Comparison of ENCODE assay signal across 18 cellular contexts in genomic region chr2:27184115-27184514, GRCh38. TPM values are rescaled to one million over a fixed set of nuclear protein-coding genes. Genes with fewer than 3 reads are reported as not detected.
DNase-seq lines count a peak whose midpoint lies in the region; ATAC-seq and TF ChIP-seq lines count a peak whose summit lies in the region.
"Had no signal": no experiment of that assay in that cellular context is flagged by ENCODE, and none has a peak within 500 bp of the region (broad histone marks: within the 10 kb centered on the region; RNA-seq: fewer than 3 reads in every experiment).

No MANE protein-coding gene starts in this region.

- peak; percentile 43 to 57 (median 48) for ATAC-seq in psoas muscle
- no peak for ATAC-seq in gastroesophageal sphincter

- no peak for TF ChIP-seq EP300 in gastroesophageal sphincter (IDR thresholded peaks at IDR 0.05)

- H3K27ac ChIP-seq in OCI-LY7 (ENCODE audit: low read depth, low read length, poor library complexity, severe bottlenecking) = no peak overlapping the region
- peak overlapping the region; percentile 77 for H3K27ac ChIP-seq in psoas muscle
- H3K27ac ChIP-seq in gastroesophageal sphincter = peak overlapping the region in 2 of 4 donors; percentile 59 to 70
- H3K27ac ChIP-seq: epithelial cell of prostate had no signal

- no peak for TF ChIP-seq POLR2A in gastroesophageal sphincter (IDR thresholded peaks at IDR 0.05)

- peaks cover 32% of the 10 kb centered on the region for H3K4me1 ChIP-seq in OCI-LY7 (ENCODE audit: insufficient read depth, low read length, poor library complexity, severe bottlenecking)
- H3K4me1 ChIP-seq in psoas muscle = peaks cover 31% of the 10 kb centered on the region
- peaks cover 0 to 14% (median 0%) of the 10 kb centered on the region in 3 donors for H3K4me1 ChIP-seq in gastroesophageal sphincter

- intact Hi-C loops in OCI-LY7 (cut with micrococcal nuclease; ENCODE audit: unreplicated experiment) = no loop called here
- intact Hi-C loops in psoas muscle (cut with DNase I) = no loop called here

- no peak overlapping the region for H3K4me3 ChIP-seq in OCI-LY7 (ENCODE audit: low read depth, low read length, poor library complexity, severe bottlenecking)
- no peak overlapping the region for H3K4me3 ChIP-seq in foreskin fibroblast (ENCODE audit: low read depth in 1 of 2, low read length in 2 of 2)
- no peak overlapping the region for H3K4me3 ChIP-seq in psoas muscle
- H3K4me3 ChIP-seq in gastroesophageal sphincter = no peak overlapping the region

- H2AFZ ChIP-seq in OCI-LY7 (ENCODE audit: low read length) = peak overlapping the region; percentile 7; the same call in 1 of the 2 replicates

- DNase-seq in EH (ENCODE audit: low read depth) (peak; percentile 47), OCI-LY7 (ENCODE audit: low spot score) (no peak), foreskin fibroblast (peak; percentile 23 to 54), psoas muscle (peak in 1 of 2 donors; percentile 47), RKO (ENCODE audit: low spot score) (no peak), A172 (ENCODE audit: low spot score) (no peak)
- no peak for DNase-seq in stimulated activated CD4-positive, alpha-beta T cell treated with anti-CD3 and anti-CD28 coated beads, Interleukin-1b, Interleukin-23, amount 100 ng/mL, for 48 hours
- DNase-seq: activated CD4-positive, alpha-beta T cell treated with anti-CD3 and anti-CD28 coated beads, Interleukin-2, amount 10 ng/mL, durations not matched to agents 7 days and 5 days; activated T-cell treated with anti-CD3 and anti-CD28 coated beads, Interleukin-2, amount 50 U/mL, for 24 hours; Caco-2; cortex of kidney; NCI-H1930; NCI-H69; stimulated activated naive CD4-positive, alpha-beta T cell; T-helper 9 cell had no signal

- TF ChIP-seq CTCF in OCI-LY7 (conservative IDR thresholded peaks at IDR 0.05; ENCODE audit: low read length) (no peak), foreskin fibroblast (IDR thresholded peaks at IDR 0.05; ENCODE audit: low read depth, low read length) (no peak), psoas muscle (IDR thresholded peaks at IDR 0.05) (no peak), gastroesophageal sphincter (IDR thresholded peaks at IDR 0.05) (no peak)

- H4K20me1 ChIP-seq in OCI-LY7 (ENCODE audit: insufficient read depth, low read length) = no peaks in the 10 kb centered on the region

- H3K4me2 ChIP-seq in OCI-LY7 (ENCODE audit: low read length) = no peak overlapping the region

- POLR2A ChIA-PET in OCI-LY7 (lab: Charles Lee) = no interaction called here

- no peaks in the 10 kb centered on the region for H3K9me2 ChIP-seq in OCI-LY7 (ENCODE audit: insufficient read depth, low read length)

- H3K36me3 ChIP-seq in OCI-LY7 (ENCODE audit: insufficient read depth, low read length) = no peaks in the 10 kb centered on the region
- H3K36me3 ChIP-seq in psoas muscle (ENCODE audit: insufficient read depth in 1 of 2, low read depth in 1 of 2) = no peaks in the 10 kb centered on the region
- no peaks in the 10 kb centered on the region for H3K36me3 ChIP-seq in gastroesophageal sphincter

- no peaks in the 10 kb centered on the region for H3K27me3 ChIP-seq in psoas muscle (ENCODE audit: insufficient read depth in 3 of 3, low read length in 2 of 3)
- H3K27me3 ChIP-seq in gastroesophageal sphincter = peaks cover 21% of the 10 kb centered on the region

- H3K79me2 ChIP-seq in OCI-LY7 (ENCODE audit: insufficient read depth, low read depth, low read length) = no peaks in the 10 kb centered on the region

- CTCF ChIA-PET in OCI-LY7 (lab: Charles Lee; ENCODE audit: unreplicated experiment) = no interaction called here

- no TSS peak for BruUV-seq in OCI-LY7 (replicated peaks; lab: Mats Ljungman, UMichigan)

- H3K9me3 ChIP-seq in OCI-LY7 (ENCODE audit: low read length) (no peaks in the 10 kb centered on the region), psoas muscle (no peaks in the 10 kb centered on the region), gastroesophageal sphincter (no peaks in the 10 kb centered on the region)
- H3K9me3 ChIP-seq: Caco-2 had no signal

- WGBS in psoas muscle, 3 donors = 57 to 62% (median 59%) methylated on average over 4 of the region's 4 CpGs
- WGBS in gastroesophageal sphincter (ENCODE audit: low coverage in 1 of 2), 2 donors = 68 to 71% methylated on average over 3 to 4 of the region's 4 CpGs

RNA-seq across cellular contexts. Expression of gene ATRAID, which starts 27.7 kb away (rescaled TPM):
- total RNA-seq in OCI-LY7 (2014; rRNA removed; shearing (Covaris generic)) = 75.4 and 93.3 TPM in 2 replicates
- total RNA-seq in OCI-LY7 (2022) (92.7 and 92.8 TPM in 2 replicates), psoas muscle (100 to 1,000 TPM in 2 of 4 donors, 10 to 100 TPM in 2; 87.1 to 113 (median 98.2) TPM), gastroesophageal sphincter (100 to 1,000 TPM; 124 to 147 (median 129) TPM)
- polyA plus RNA-seq in psoas muscle = 100 to 1,000 TPM in 2 of 3 donors, 10 to 100 TPM in 1; 89.3 to 188 (median 136) TPM
- total RNA-seq in A172 (2014; rRNA removed; shearing (Covaris generic)) = 191 and 231 TPM in 2 replicates

RNA-seq across cellular contexts. Expression of gene SLC5A6, which starts 28.0 kb away (rescaled TPM):
- 50.1 and 55.5 TPM in 2 replicates for total RNA-seq in OCI-LY7 (2014; rRNA removed; shearing (Covaris generic))
- total RNA-seq in OCI-LY7 (2022) (47.9 and 60.1 TPM in 2 replicates), psoas muscle (10 to 100 TPM; 16.8 to 64.2 (median 21.1) TPM), gastroesophageal sphincter (10 to 100 TPM in 3 of 4 donors, 1 to 10 TPM in 1; 8.3 to 16.8 (median 13.5) TPM)
- 10 to 100 TPM; 21.1 to 47.0 (median 24.9) TPM for polyA plus RNA-seq in psoas muscle
- total RNA-seq in A172 (2014; rRNA removed; shearing (Covaris generic)) = 41.8 and 67.4 TPM in 2 replicates

RNA-seq across cellular contexts. Expression of gene CAD, which starts 33.1 kb away (rescaled TPM):
- total RNA-seq in OCI-LY7 (2014; rRNA removed; shearing (Covaris generic)) = 118 and 132 TPM in 2 replicates
- total RNA-seq in OCI-LY7 (2022) (166 and 173 TPM in 2 replicates), psoas muscle (1 to 10 TPM; 7.8 to 8.6 (median 8.2) TPM), gastroesophageal sphincter (10 to 100 TPM; 12.1 to 23.3 (median 16.3) TPM)
- 10 to 100 TPM in 1 of 3 donors, 1 to 10 TPM in 2; 5.9 to 13.6 (median 7.3) TPM for polyA plus RNA-seq in psoas muscle
- 27.5 and 30.9 TPM in 2 replicates for total RNA-seq in A172 (2014; rRNA removed; shearing (Covaris generic))

RNA-seq across cellular contexts. Expression of gene TCF23, which starts 35.3 kb away (rescaled TPM):
- not detected in 2 replicates for total RNA-seq in OCI-LY7 (2014; rRNA removed; shearing (Covaris generic))
- total RNA-seq in OCI-LY7 (2022) = 0.25 TPM in 1 of 2 replicates, not detected in the other
- total RNA-seq in psoas muscle = under 1 TPM in 2 of 4 donors, not detected in 2; 0.20 to 0.63 TPM
- polyA plus RNA-seq in psoas muscle = under 1 TPM in 2 of 3 donors, not detected in 1; 0.05 to 0.06 TPM
- total RNA-seq in gastroesophageal sphincter = under 1 TPM in 1 of 4 donors, not detected in 3; 0.13 TPM
- not detected in 2 replicates for total RNA-seq in A172 (2014; rRNA removed; shearing (Covaris generic))
- total RNA-seq: activated CD4-positive, alpha-beta T cell treated with anti-CD3 and anti-CD28 coated beads, Interleukin-2, amount 10 ng/mL, durations not matched to agents 7 days and 5 days; Caco-2; H1 had no signal

RNA-seq across cellular contexts. Expression of gene PRR30, which starts 44.9 kb away (rescaled TPM):
- total RNA-seq in OCI-LY7 (2014; rRNA removed; shearing (Covaris generic)) = not detected in 2 replicates
- total RNA-seq in OCI-LY7 (2022) = not detected in 2 replicates
- not detected for total RNA-seq in psoas muscle
- polyA plus RNA-seq in psoas muscle = not detected
- not detected for total RNA-seq in gastroesophageal sphincter
- total RNA-seq in A172 (2014; rRNA removed; shearing (Covaris generic)) = not detected in 2 replicates
- total RNA-seq: activated CD4-positive, alpha-beta T cell treated with anti-CD3 and anti-CD28 coated beads, Interleukin-2, amount 10 ng/mL, durations not matched to agents 7 days and 5 days; Caco-2; H1 had no signal
- polyA plus RNA-seq: H1 had no signal

Comparison
In these comparisons a context has a peak if more than half of its experiments do, and no peak if none do; other contexts are left out.
1. DNase-seq: peak in EH (single experiment) and foreskin fibroblast (2 of 2); none in OCI-LY7 (single experiment), stimulated activated CD4-positive, alpha-beta T cell treated with anti-CD3 and anti-CD28 coated beads, Interleukin-1b, Interleukin-23, amount 100 ng/mL, for 48 hours (single experiment), RKO (single experiment) and A172 (single experiment).